Comparison of ENCODE assay signal across 8 cellular contexts in genomic region chr5:72955143-72955767, GRCh38. TPM values are rescaled to one million over a fixed set of nuclear protein-coding genes. Genes with fewer than 3 reads are reported as not detected.
DNase-seq lines count a peak whose midpoint lies in the region; ATAC-seq, FAIRE-seq and TF ChIP-seq lines count a peak whose summit lies in the region.

No MANE protein-coding gene starts in this region.

- DNase-seq in CMK (ENCODE audit: low read depth): peak; percentile 14
- peak; percentile 28 for DNase-seq in HTR-8/SVneo (ENCODE audit: insufficient read length, low spot score)
- no peak for DNase-seq in astrocyte (ENCODE audit: low read depth)
- no peak for DNase-seq in immature natural killer cell
- no peak for DNase-seq in spleen
- no peak for DNase-seq in NCI-H524 (lab: John Stamatoyannopoulos, UW)
- DNase-seq in activated gamma-delta T cell treated with Interleukin-2 at 50 U/mL for 16 hours: no peak

- TF ChIP-seq POLR2A in spleen (IDR thresholded peaks at IDR 0.05): no peak

- H3K9ac ChIP-seq in astrocyte (ENCODE audit: low read length): peak overlapping the region; percentile 87

- peak; percentile 34 for ATAC-seq in GM21390 (IDR thresholded peaks at IDR 0.05; ENCODE audit: unreplicated experiment)

- intact Hi-C loops in spleen (cut with DNase I; ENCODE audit: low total_unique reads): no loop called here

- H3K27me3 ChIP-seq in astrocyte (ENCODE audit: insufficient read depth, low read length) (no peaks in the 10 kb centered on the region), spleen (replicated peaks in 1 of 7) (peaks cover 0 to 9% (median 0%) of the 10 kb centered on the region in 7 donors)

- H3K27ac ChIP-seq in astrocyte (ENCODE audit: low read depth, low read length) (peak overlapping the region; percentile 96), spleen (peak overlapping the region; percentile 83 to 97 (median 94))

- H3K36me3 Mint-ChIP-seq in astrocyte (ENCODE audit: low read depth, unreplicated experiment) (peaks cover 3% of the 10 kb centered on the region), immature natural killer cell (peaks cover 0 to 3% (median 0%) of the 10 kb centered on the region in 3 donors)

- H3K4me2 ChIP-seq in astrocyte (ENCODE audit: low read length): peak overlapping the region; percentile 91

- TF ChIP-seq CTCF in astrocyte (IDR thresholded peaks at IDR 0.05; ENCODE audit: insufficient read depth, low read depth, low read length) (no peak), spleen (IDR thresholded peaks at IDR 0.05 in 8 of 11, conservative IDR thresholded peaks at IDR 0.05 in 3 of 11) (no peak)

- H3K4me3 Mint-ChIP-seq in astrocyte (ENCODE audit: unreplicated experiment) (peak overlapping the region; percentile 90), immature natural killer cell (peak overlapping the region; percentile 94 to 97 (median 95))

- H3K27ac Mint-ChIP-seq in astrocyte (ENCODE audit: unreplicated experiment) (peak overlapping the region; percentile 98), immature natural killer cell (peak overlapping the region; percentile 77 to 96 (median 90))

- no peaks in the 10 kb centered on the region for H3K36me3 ChIP-seq in astrocyte (ENCODE audit: insufficient read depth, low read length)
- no peaks in the 10 kb centered on the region for H3K36me3 ChIP-seq in spleen

- FAIRE-seq in HTR-8/SVneo (lab: Jason Lieb, UNC): no peak
- FAIRE-seq in astrocyte (lab: Jason Lieb, UNC): no peak

- peaks cover 15% of the 10 kb centered on the region for H3K4me1 Mint-ChIP-seq in astrocyte (ENCODE audit: low read depth, unreplicated experiment)
- peaks cover 23 to 36% of the 10 kb centered on the region in 2 donors for H3K4me1 Mint-ChIP-seq in immature natural killer cell

- peak overlapping the region; percentile 91 for H3K4me3 ChIP-seq in astrocyte (ENCODE audit: insufficient read depth, low read depth, low read length)
- peak overlapping the region; percentile 74 to 92 (median 86) for H3K4me3 ChIP-seq in spleen

- H3K9me3 Mint-ChIP-seq in astrocyte (ENCODE audit: unreplicated experiment): peaks cover 1% of the 10 kb centered on the region
- H3K9me3 Mint-ChIP-seq in immature natural killer cell: no peaks in the 10 kb centered on the region

- H3K4me1 ChIP-seq in astrocyte (ENCODE audit: insufficient read depth, low read length) (peaks cover 32% of the 10 kb centered on the region), spleen (peaks cover 0 to 53% (median 36%) of the 10 kb centered on the region in 6 donors)

- H3K79me2 ChIP-seq in astrocyte (ENCODE audit: insufficient read depth, low read length): peaks cover 47% of the 10 kb centered on the region

- H2AFZ ChIP-seq in astrocyte (ENCODE audit: low read depth, low read length): peak overlapping the region; percentile 93

- H3K9me3 ChIP-seq in astrocyte (ENCODE audit: insufficient read depth, low read depth, low read length): no peaks in the 10 kb centered on the region
- no peaks in the 10 kb centered on the region for H3K9me3 ChIP-seq in spleen

- WGBS in spleen, 5 donors: 2 to 5% (median 4%) methylated on average over 27 to 33 of the region's 33 CpGs

- no peaks in the 10 kb centered on the region for H3K27me3 Mint-ChIP-seq in astrocyte (ENCODE audit: low read depth, unreplicated experiment)
- H3K27me3 Mint-ChIP-seq in immature natural killer cell (ENCODE audit: low read depth in 3 of 3): peaks cover 5 to 22% (median 17%) of the 10 kb centered on the region in 3 donors

- peaks cover 9% of the 10 kb centered on the region for H4K20me1 ChIP-seq in astrocyte (ENCODE audit: insufficient read depth, low read length)

RNA-seq across cellular contexts. Expression of gene FCHO2, which starts 0.6 kb away (rescaled TPM):
- total RNA-seq in astrocyte (15.6 and 20.7 TPM in 2 replicates), spleen (10 to 100 TPM; 24.8 to 86.6 (median 51.8) TPM)
- polyA plus RNA-seq in immature natural killer cell (1 to 10 TPM; 2.6 to 5.8 (median 3.4) TPM), spleen (10 to 100 TPM in 1 of 3 donors, 1 to 10 TPM in 2; 5.6 to 12.0 (median 7.9) TPM)

Comparison
In these comparisons a context has a peak if more than half of its experiments do, and no peak if none do; other contexts are left out.
1. DNase-seq: peak in CMK (single experiment) and HTR-8/SVneo (single experiment); none in astrocyte (single experiment), immature natural killer cell (0 of 3), spleen (single experiment), NCI-H524 (0 of 2) and activated gamma-delta T cell treated with Interleukin-2 at 50 U/mL for 16 hours (single experiment).